ENCODE assay signal across 24 cellular contexts in genomic region chr18:70221911-70222278, GRCh38.
"Had no signal": no experiment of that assay in that cellular context is flagged by ENCODE, and none has a peak within 500 bp of the region (broad histone marks: within the 10 kb centered on the region; RNA-seq: fewer than 3 reads in every experiment).

No MANE protein-coding gene starts in this region.

- ATAC-seq: activated naive CD8-positive, alpha-beta T cell treated with anti-CD3 and anti-CD28 coated beads, Interleukin-2, amount 50 U/mL, for 24 hours; activated T-cell treated with anti-CD3 and anti-CD28 coated beads, Interleukin-2, amount 50 U/mL, for 4 hours; left lobe of liver had no signal

- H3K27me3 ChIP-seq: testis had no signal

- H3K4me3 ChIP-seq: breast epithelium, lung, skin epidermis, testis had no signal

- H3K9me3 Mint-ChIP-seq: nephron had no signal

- H3K27ac ChIP-seq: breast epithelium, skin epidermis, testis, VCaP had no signal

- DNase-seq: activated CD4-positive, alpha-beta T cell treated with anti-CD3 and anti-CD28 coated beads, Interleukin-2, amount 50 U/mL, for 1 hour; activated CD4-positive, CD25-positive, alpha-beta regulatory T cell treated with anti-CD3 and anti-CD28 coated beads, Interleukin-2, amount 50 U/mL, for 72 hours; activated CD8-positive, alpha-beta memory T cell treated with anti-CD3 and anti-CD28 coated beads, Interleukin-2, amount 50 U/mL, for 4 hours; activated effector memory CD4-positive, alpha-beta T cell treated with Interleukin-2 at 50 U/mL for 16 hours; activated naive CD4-positive, alpha-beta T cell treated with anti-CD3 and anti-CD28 coated beads, Interleukin-2, amount 10 ng/mL, durations not matched to agents 7 days and 5 days; activated naive CD8-positive, alpha-beta T cell treated with anti-CD3 and anti-CD28 coated beads, Interleukin-2, amount 50 U/mL, for 24 hours; activated T-cell treated with anti-CD3 and anti-CD28 coated beads, Interleukin-2, amount 50 U/mL, for 4 hours; cerebellar nuclear complex; cortex of kidney; effector CD4-positive, alpha-beta T cell; kidney; right cardiac atrium; stimulated activated CD4-positive, alpha-beta T cell treated with anti-CD3 and anti-CD28 coated beads, Interleukin-15, amount 100 ng/mL, for 24 hours; stimulated activated CD4-positive, alpha-beta T cell treated with anti-CD3 and anti-CD28 coated beads, Interleukin-2, amount 100 ng/mL, for 48 hours; T-helper 2 cell had no signal

- H3K4me3 Mint-ChIP-seq: activated naive CD4-positive, alpha-beta T cell treated with anti-CD3 and anti-CD28 coated beads, Interleukin-2, amount 10 ng/mL, durations not matched to agents 7 days and 5 days; activated naive CD8-positive, alpha-beta T cell treated with anti-CD3 and anti-CD28 coated beads, Interleukin-2, amount 50 U/mL, for 24 hours; activated T-cell treated with anti-CD3 and anti-CD28 coated beads, Interleukin-2, amount 50 U/mL, for 4 hours; type B pancreatic cell had no signal

- H3K4me1 ChIP-seq: breast epithelium had no signal

- H3K9me3 ChIP-seq: testis had no signal

- H3K27ac Mint-ChIP-seq: activated naive CD4-positive, alpha-beta T cell treated with anti-CD3 and anti-CD28 coated beads, Interleukin-2, amount 10 ng/mL, durations not matched to agents 7 days and 5 days; activated naive CD8-positive, alpha-beta T cell treated with anti-CD3 and anti-CD28 coated beads, Interleukin-2, amount 50 U/mL, for 24 hours; nephron; progenitor cell of endocrine pancreas; type B pancreatic cell had no signal

- H3K36me3 ChIP-seq: breast epithelium had no signal

- H3K36me3 Mint-ChIP-seq: activated naive CD4-positive, alpha-beta T cell treated with anti-CD3 and anti-CD28 coated beads, Interleukin-2, amount 10 ng/mL, durations not matched to agents 7 days and 5 days; type B pancreatic cell had no signal

- H3K4me1 Mint-ChIP-seq: activated naive CD4-positive, alpha-beta T cell treated with anti-CD3 and anti-CD28 coated beads, Interleukin-2, amount 10 ng/mL, durations not matched to agents 7 days and 5 days; activated naive CD8-positive, alpha-beta T cell treated with anti-CD3 and anti-CD28 coated beads, Interleukin-2, amount 50 U/mL, for 24 hours had no signal
